Comparison of ENCODE assay signal across 16 cellular contexts in the genomic region with DNA sequence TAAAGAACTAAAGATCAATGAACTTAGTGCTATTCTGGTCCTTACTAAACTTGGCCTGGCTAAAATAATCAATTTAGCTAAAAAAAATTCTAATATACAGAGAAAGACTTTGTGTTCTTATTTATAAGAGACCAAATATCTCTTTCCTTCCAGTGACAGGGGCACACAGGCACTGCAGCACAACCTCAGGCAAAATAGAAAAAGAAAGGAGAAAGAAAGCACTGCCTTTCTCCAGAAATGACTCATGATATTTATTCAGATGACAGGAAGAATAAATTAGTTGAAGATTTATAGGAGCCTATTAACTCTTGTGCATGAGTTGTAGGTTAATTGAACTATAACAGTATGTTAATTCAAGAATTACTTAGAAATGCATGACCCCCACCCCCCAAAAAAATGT.
DNase-seq lines count a peak whose midpoint lies in the region; ATAC-seq and TF ChIP-seq lines count a peak whose summit lies in the region.
"Had no signal": no experiment of that assay in that cellular context is flagged by ENCODE, and none has a peak within 500 bp of the region (broad histone marks: within the 10 kb centered on the region; RNA-seq: fewer than 3 reads in every experiment).

No MANE protein-coding gene starts in this region.

- H3K4me1 ChIP-seq in tibial artery = peaks cover 0 to 8% (median 3%) of the 10 kb centered on the region in 4 donors

- no peak for TF ChIP-seq CTCF in tibial artery (IDR thresholded peaks at IDR 0.05)

- no peaks in the 10 kb centered on the region for H3K9me3 ChIP-seq in tibial artery

- H3K36me3 ChIP-seq in tibial artery = no peaks in the 10 kb centered on the region

- H3K27ac ChIP-seq in tibial artery = no peak overlapping the region

- intact Hi-C loops in tibial artery (cut with DNase I; ENCODE audit: low total_unique reads) = no loop called here

- ATAC-seq in GM18868 (IDR thresholded peaks at IDR 0.05; ENCODE audit: unreplicated experiment) (peak; percentile 51), GM21360 (IDR thresholded peaks at IDR 0.05; ENCODE audit: unreplicated experiment) (no peak)
- ATAC-seq: HCT116, HepG2, T-helper 17 cell had no signal

- DNase-seq in M059J (ENCODE audit: low read depth) (peak; percentile 21), astrocyte of the hippocampus (ENCODE audit: low read depth, low spot score) (peak; percentile 7), renal cortical epithelial cell (ENCODE audit: low read depth) (peak; percentile 24), tibial artery (no peak)
- no peak for DNase-seq in activated CD4-positive, alpha-beta T cell treated with anti-CD3 and anti-CD28 coated beads, Interleukin-2, amount 50 U/mL, for 48 hours
- DNase-seq: DMS153, KBM-7, NCI-H187, NCI-H2107, NCI-H510A, NCI-H774, T-helper 17 cell had no signal

- no peak overlapping the region for H3K4me3 ChIP-seq in tibial artery

- no peaks in the 10 kb centered on the region for H3K27me3 ChIP-seq in tibial artery

Comparison
In these comparisons a context has a peak if more than half of its experiments do, and no peak if none do; other contexts are left out.
1. DNase-seq: peak in M059J (single experiment), astrocyte of the hippocampus (single experiment) and renal cortical epithelial cell (single experiment); none in tibial artery (0 of 2) and activated CD4-positive, alpha-beta T cell treated with anti-CD3 and anti-CD28 coated beads, Interleukin-2, amount 50 U/mL, for 48 hours (0 of 2).